12 cellular contexts compared by ENCODE assay signal in genomic region chr1:37851782-37852210, GRCh38. TPM values are rescaled to one million over a fixed set of nuclear protein-coding genes. Genes with fewer than 3 reads are reported as not detected.
DNase-seq lines count a peak whose midpoint lies in the region; ATAC-seq lines count a peak whose summit lies in the region.
"Had no signal": no experiment of that assay in that cellular context is flagged by ENCODE, and none has a peak within 500 bp of the region (broad histone marks: within the 10 kb centered on the region; RNA-seq: fewer than 3 reads in every experiment).

No MANE protein-coding gene starts in this region.

- ATAC-seq in activated CD8-positive, alpha-beta memory T cell treated with anti-CD3 and anti-CD28 coated beads, Interleukin-2, amount 10 ng/mL, durations not matched to agents 7 days and 5 days: peak; percentile 53
- ATAC-seq in GM21529 (IDR thresholded peaks at IDR 0.05; ENCODE audit: unreplicated experiment): no peak
- ATAC-seq: A549, SK-N-SH treated with all-trans-retinoic acid at 6 μM for 48 hours had no signal

- no peak overlapping the region for H3K4me3 Mint-ChIP-seq in activated CD8-positive, alpha-beta memory T cell treated with anti-CD3 and anti-CD28 coated beads, Interleukin-2, amount 10 ng/mL, durations not matched to agents 7 days and 5 days
- H3K4me3 Mint-ChIP-seq: activated CD4-positive, alpha-beta memory T cell treated with anti-CD3 and anti-CD28 coated beads, Interleukin-2, amount 10 ng/mL, durations not matched to agents 7 days and 5 days; stimulated activated naive CD8-positive, alpha-beta T cell treated with anti-CD3 and anti-CD28 coated beads, Interleukin-15, Interleukin-2, amounts not matched to agents 100 ng/mL and 50 ng/mL, for 24 hours had no signal

- no peak overlapping the region for H3K27ac Mint-ChIP-seq in activated CD8-positive, alpha-beta memory T cell treated with anti-CD3 and anti-CD28 coated beads, Interleukin-2, amount 10 ng/mL, durations not matched to agents 7 days and 5 days
- H3K27ac Mint-ChIP-seq: activated CD4-positive, alpha-beta memory T cell treated with anti-CD3 and anti-CD28 coated beads, Interleukin-2, amount 10 ng/mL, durations not matched to agents 7 days and 5 days; stimulated activated naive CD8-positive, alpha-beta T cell treated with anti-CD3 and anti-CD28 coated beads, Interleukin-15, Interleukin-2, amounts not matched to agents 100 ng/mL and 50 ng/mL, for 24 hours had no signal

- H3K27me3 Mint-ChIP-seq in activated CD8-positive, alpha-beta memory T cell treated with anti-CD3 and anti-CD28 coated beads, Interleukin-2, amount 10 ng/mL, durations not matched to agents 7 days and 5 days: no peaks in the 10 kb centered on the region
- H3K27me3 Mint-ChIP-seq: activated CD4-positive, alpha-beta memory T cell treated with anti-CD3 and anti-CD28 coated beads, Interleukin-2, amount 10 ng/mL, durations not matched to agents 7 days and 5 days; stimulated activated naive CD8-positive, alpha-beta T cell treated with anti-CD3 and anti-CD28 coated beads, Interleukin-15, Interleukin-2, amounts not matched to agents 100 ng/mL and 50 ng/mL, for 24 hours had no signal

- peak overlapping the region; percentile 30 for H3K27ac ChIP-seq in epithelial cell of prostate
- H3K27ac ChIP-seq: A549 had no signal

- H3K9me3 Mint-ChIP-seq in activated CD8-positive, alpha-beta memory T cell treated with anti-CD3 and anti-CD28 coated beads, Interleukin-2, amount 10 ng/mL, durations not matched to agents 7 days and 5 days (ENCODE audit: low read depth): no peaks in the 10 kb centered on the region
- H3K9me3 Mint-ChIP-seq: activated CD4-positive, alpha-beta memory T cell treated with anti-CD3 and anti-CD28 coated beads, Interleukin-2, amount 10 ng/mL, durations not matched to agents 7 days and 5 days; stimulated activated naive CD8-positive, alpha-beta T cell treated with anti-CD3 and anti-CD28 coated beads, Interleukin-15, Interleukin-2, amounts not matched to agents 100 ng/mL and 50 ng/mL, for 24 hours had no signal

- no peak for DNase-seq in activated CD8-positive, alpha-beta memory T cell treated with anti-CD3 and anti-CD28 coated beads, Interleukin-2, amount 10 ng/mL, durations not matched to agents 7 days and 5 days
- DNase-seq in activated CD8-positive, alpha-beta memory T cell treated with anti-CD3 and anti-CD28 coated beads, Interleukin-2, amount 50 U/mL, for 4 hours: no peak
- DNase-seq in NOMO-1 (lab: John Stamatoyannopoulos, UW; ENCODE audit: unreplicated experiment in 2 of 2): peak; percentile 43 to 86
- DNase-seq in epithelial cell of prostate (ENCODE audit: low read depth, low spot score): no peak
- DNase-seq in pons (ENCODE audit: low spot score): peak; percentile 28
- no peak for DNase-seq in activated CD8-positive, alpha-beta memory T cell treated with anti-CD3 and anti-CD28 coated beads for 24 hours
- DNase-seq in NCI-H345 (lab: John Stamatoyannopoulos, UW): no peak
- DNase-seq: activated CD4-positive, alpha-beta memory T cell treated with anti-CD3 and anti-CD28 coated beads, Interleukin-2, amount 10 ng/mL, durations not matched to agents 7 days and 5 days had no signal

- peaks cover 33% of the 10 kb centered on the region for H3K4me1 Mint-ChIP-seq in activated CD8-positive, alpha-beta memory T cell treated with anti-CD3 and anti-CD28 coated beads, Interleukin-2, amount 10 ng/mL, durations not matched to agents 7 days and 5 days

- CTCF ChIA-PET in activated CD8-positive, alpha-beta memory T cell treated with anti-CD3 and anti-CD28 coated beads, Interleukin-2, amount 10 ng/mL, durations not matched to agents 7 days and 5 days (lab: Charles Lee): interaction anchor here (1.2 to 4.0 kb wide), 3 partner anchors 8 to 39 kb away, joined by 3 to 39 read pairs (median 3); partner anchors contain the start of gene MTF1

- peaks cover 25% of the 10 kb centered on the region for H3K36me3 Mint-ChIP-seq in activated CD8-positive, alpha-beta memory T cell treated with anti-CD3 and anti-CD28 coated beads, Interleukin-2, amount 10 ng/mL, durations not matched to agents 7 days and 5 days

RNA-seq across cellular contexts. Expression of gene MTF1, which starts 7.6 kb away (rescaled TPM):
- 10 to 100 TPM; 26.4 to 29.3 TPM for total RNA-seq in activated CD8-positive, alpha-beta memory T cell treated with anti-CD3 and anti-CD28 coated beads, Interleukin-2, amount 10 ng/mL, durations not matched to agents 7 days and 5 days

RNA-seq across cellular contexts. Expression of gene YRDC, which starts 43.8 kb away (rescaled TPM):
- total RNA-seq in activated CD8-positive, alpha-beta memory T cell treated with anti-CD3 and anti-CD28 coated beads, Interleukin-2, amount 10 ng/mL, durations not matched to agents 7 days and 5 days: 10 to 100 TPM; 16.4 to 28.6 TPM

RNA-seq across cellular contexts. Expression of gene C1orf122, which starts 44.2 kb away (rescaled TPM):
- total RNA-seq in activated CD8-positive, alpha-beta memory T cell treated with anti-CD3 and anti-CD28 coated beads, Interleukin-2, amount 10 ng/mL, durations not matched to agents 7 days and 5 days: 10 to 100 TPM; 19.8 to 21.9 TPM

RNA-seq across cellular contexts. Expression of gene MANEAL, which starts 58.1 kb away (rescaled TPM):
- 1 to 10 TPM; 2.6 to 4.5 TPM for total RNA-seq in activated CD8-positive, alpha-beta memory T cell treated with anti-CD3 and anti-CD28 coated beads, Interleukin-2, amount 10 ng/mL, durations not matched to agents 7 days and 5 days

Comparison
In these comparisons a context has a peak if more than half of its experiments do, and no peak if none do; other contexts are left out.
1. DNase-seq: peak in NOMO-1 (2 of 2) and pons (single experiment); none in activated CD8-positive, alpha-beta memory T cell treated with anti-CD3 and anti-CD28 coated beads, Interleukin-2, amount 10 ng/mL, durations not matched to agents 7 days and 5 days (single experiment), activated CD8-positive, alpha-beta memory T cell treated with anti-CD3 and anti-CD28 coated beads, Interleukin-2, amount 50 U/mL, for 4 hours (single experiment), epithelial cell of prostate (single experiment), activated CD8-positive, alpha-beta memory T cell treated with anti-CD3 and anti-CD28 coated beads for 24 hours (single experiment) and NCI-H345 (single experiment).